In the genomic region with DNA sequence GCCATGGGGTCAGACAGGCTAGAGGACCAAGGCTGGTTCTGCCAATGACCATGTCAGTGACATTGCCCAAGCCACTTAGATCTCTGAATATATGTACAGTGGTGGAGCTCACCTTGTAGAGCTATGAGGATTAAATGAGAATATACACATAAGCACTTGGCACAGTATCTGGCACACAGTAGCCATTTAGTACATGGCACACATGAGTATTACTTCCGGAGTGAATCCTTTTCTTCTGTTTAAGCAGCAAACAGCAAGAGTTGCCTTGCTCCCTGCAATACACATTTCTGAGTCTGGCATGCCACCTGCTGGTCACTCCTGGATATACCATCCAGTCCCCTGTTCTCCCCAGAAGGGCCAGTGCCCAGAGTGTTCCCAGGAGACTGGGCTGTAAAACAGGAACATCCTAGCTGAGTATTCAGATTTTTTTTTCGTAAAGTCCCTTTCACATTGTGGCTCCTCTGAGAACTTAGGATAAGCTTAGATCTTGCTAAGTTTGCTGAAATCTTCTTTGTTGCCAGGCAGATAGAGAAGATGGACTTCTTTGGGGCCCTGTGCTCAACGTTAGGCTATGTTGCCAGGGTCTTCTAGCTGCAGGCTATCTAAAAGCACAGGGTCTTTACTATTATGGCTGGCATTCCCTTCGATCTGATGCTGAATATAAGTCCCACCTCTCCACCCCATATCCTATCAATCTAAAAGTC, we compare ENCODE assay signal across 8 cellular contexts.
DNase-seq lines count a peak whose midpoint lies in the region; FAIRE-seq and TF ChIP-seq lines count a peak whose summit lies in the region.

No MANE protein-coding gene starts in this region.

- peak overlapping the region; percentile 59 for H2AFZ ChIP-seq in parathyroid adenoma

- H3K27ac ChIP-seq in RWPE1 (no peak overlapping the region), parathyroid adenoma (no peak overlapping the region), vagina (no peak overlapping the region)

- H3K9ac ChIP-seq in parathyroid adenoma, result no peak overlapping the region

- H3K4me3 ChIP-seq in parathyroid adenoma (ENCODE audit: low read depth, low read length) (no peak overlapping the region), vagina (no peak overlapping the region)

- FAIRE-seq in H54 (lab: Jason Lieb, UNC), result peak; percentile 74

- no peaks in the 10 kb centered on the region for H3K36me3 ChIP-seq in parathyroid adenoma (ENCODE audit: control insufficient read depth, insufficient read depth, low read length)
- H3K36me3 ChIP-seq in vagina, result no peaks in the 10 kb centered on the region

- no peak overlapping the region for H3K4me2 ChIP-seq in parathyroid adenoma (ENCODE audit: low read length)

- no peaks in the 10 kb centered on the region for H3K79me2 ChIP-seq in parathyroid adenoma

- CTCF ChIA-PET in RWPE1 (lab: Yijun Ruan, JAX), result interaction anchor here (0.6 to 1.2 kb wide), 7 partner anchors 16 to 1283 kb away, joined by 3 to 6 read pairs (median 3); no protein-coding TSS in a partner anchor

- H3K4me1 ChIP-seq in parathyroid adenoma (peaks cover 12% of the 10 kb centered on the region), vagina (peaks cover 4% of the 10 kb centered on the region)

- no peaks in the 10 kb centered on the region for H3K9me3 ChIP-seq in parathyroid adenoma (ENCODE audit: control insufficient read depth, low read length)
- H3K9me3 ChIP-seq in vagina, result no peaks in the 10 kb centered on the region

- TF ChIP-seq POLR2A in H54 (IDR thresholded peaks at IDR 0.05; ENCODE audit: low read depth, low read length) (no peak), vagina (IDR thresholded peaks at IDR 0.05) (no peak)

- TF ChIP-seq CTCF in LNCAP (IDR thresholded peaks at IDR 0.05), result peak; percentile 88
- peak; percentile 81 for TF ChIP-seq CTCF in RWPE1 (conservative IDR thresholded peaks at IDR 0.05; ENCODE audit: low read depth)
- peak; percentile 86 for TF ChIP-seq CTCF in parathyroid adenoma (IDR thresholded peaks at IDR 0.05)
- peak; percentile 78 to 93 (median 89) for TF ChIP-seq CTCF in vagina (IDR thresholded peaks at IDR 0.05)

- POLR2A ChIA-PET in RWPE1 (lab: Yijun Ruan, JAX; ENCODE audit: low non-redundant PET), result no interaction called here

- intact Hi-C loops in vagina (cut with DNase I), result loop anchor here (5.0 kb wide), 1 partner anchor 452 kb away; no protein-coding TSS in a partner anchor

- H3K27me3 ChIP-seq in parathyroid adenoma (ENCODE audit: control insufficient read depth, insufficient read depth, low read length), result no peaks in the 10 kb centered on the region
- H3K27me3 ChIP-seq in vagina, result no peaks in the 10 kb centered on the region

- DNase-seq in GM04504 (ENCODE audit: low read depth) (peak; percentile 51), H54 (ENCODE audit: insufficient read length, low spot score) (peak; percentile 55), RWPE1 (ENCODE audit: low spot score) (peak; percentile 66), germinal center (ENCODE audit: low spot score) (peak; percentile 50), vagina (ENCODE audit: extremely low spot score in 2 of 2) (no peak)
- peak; percentile 7 for DNase-seq in activated gamma-delta T cell treated with anti-CD3 and anti-CD28 coated beads, Interleukin-2, amount 50 U/mL, for 16 hours (ENCODE audit: low read depth)

Comparison
In these comparisons a context has a peak if more than half of its experiments do, and no peak if none do; other contexts are left out.
1. DNase-seq: peak in GM04504 (single experiment), H54 (single experiment), RWPE1 (single experiment), activated gamma-delta T cell treated with anti-CD3 and anti-CD28 coated beads, Interleukin-2, amount 50 U/mL, for 16 hours (single experiment) and germinal center (single experiment); none in vagina (0 of 2).
2. Peak in every context shown above with its lines, with median percentiles within 50 percentile points of each other: CTCF ChIP-seq.